1 cellular context compared by ENCODE assay signal in the genomic region with DNA sequence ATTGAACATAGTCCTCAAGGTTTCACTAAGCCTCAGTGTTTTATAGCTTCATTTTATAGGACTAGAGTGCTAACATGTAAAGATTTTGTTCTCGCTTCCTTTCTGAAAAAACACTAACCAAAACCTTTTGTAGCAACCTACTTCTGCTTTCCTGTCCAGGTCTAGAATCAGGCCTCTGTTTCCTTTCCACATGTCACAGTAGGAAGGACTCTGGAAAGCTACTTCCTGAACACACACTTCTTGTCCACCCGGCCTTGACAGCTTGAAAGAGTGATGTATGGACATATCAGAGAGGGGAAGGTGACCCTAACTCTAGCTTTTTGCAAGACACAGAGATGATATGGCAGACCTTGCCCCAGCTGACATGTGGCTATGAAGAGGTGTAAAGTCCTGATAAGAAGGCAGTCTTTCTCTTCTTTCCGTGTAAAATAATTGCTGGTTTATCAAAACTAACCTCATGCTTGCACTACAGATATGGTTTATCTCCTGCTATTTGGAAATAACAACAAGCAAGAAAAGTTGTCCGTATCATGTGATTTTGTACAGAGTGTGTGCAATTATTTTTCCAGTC.
TF ChIP-seq lines count a peak whose summit lies in the region.

No MANE protein-coding gene starts in this region.

TF ChIP-seq in K562, 482 proteins besides CTCF, POLR2A, EP300 and RAD21 (continued from another document and continues in another):
- TF ChIP-seq TCF15 (CRISPR knock-in tag; IDR thresholded peaks at IDR 0.05), result no peak
- TF ChIP-seq, protein P1, sequence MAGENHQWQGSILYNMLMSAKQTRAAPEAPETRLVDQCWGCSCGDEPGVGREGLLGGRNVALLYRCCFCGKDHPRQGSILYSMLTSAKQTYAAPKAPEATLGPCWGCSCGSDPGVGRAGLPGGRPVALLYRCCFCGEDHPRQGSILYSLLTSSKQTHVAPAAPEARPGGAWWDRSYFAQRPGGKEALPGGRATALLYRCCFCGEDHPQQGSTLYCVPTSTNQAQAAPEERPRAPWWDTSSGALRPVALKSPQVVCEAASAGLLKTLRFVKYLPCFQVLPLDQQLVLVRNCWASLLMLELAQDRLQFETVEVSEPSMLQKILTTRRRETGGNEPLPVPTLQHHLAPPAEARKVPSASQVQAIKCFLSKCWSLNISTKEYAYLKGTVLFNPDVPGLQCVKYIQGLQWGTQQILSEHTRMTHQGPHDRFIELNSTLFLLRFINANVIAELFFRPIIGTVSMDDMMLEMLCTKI (IDR thresholded peaks at IDR 0.05; ENCODE audit: partially characterized antibody), result no peak
- no peak for TF ChIP-seq ETS1 (conservative IDR thresholded peaks at IDR 0.05; ENCODE audit: control insufficient read depth, low read depth, low read length)
- TF ChIP-seq EHMT2 (IDR thresholded peaks at IDR 0.05), result no peak
- TF ChIP-seq, protein P2, sequence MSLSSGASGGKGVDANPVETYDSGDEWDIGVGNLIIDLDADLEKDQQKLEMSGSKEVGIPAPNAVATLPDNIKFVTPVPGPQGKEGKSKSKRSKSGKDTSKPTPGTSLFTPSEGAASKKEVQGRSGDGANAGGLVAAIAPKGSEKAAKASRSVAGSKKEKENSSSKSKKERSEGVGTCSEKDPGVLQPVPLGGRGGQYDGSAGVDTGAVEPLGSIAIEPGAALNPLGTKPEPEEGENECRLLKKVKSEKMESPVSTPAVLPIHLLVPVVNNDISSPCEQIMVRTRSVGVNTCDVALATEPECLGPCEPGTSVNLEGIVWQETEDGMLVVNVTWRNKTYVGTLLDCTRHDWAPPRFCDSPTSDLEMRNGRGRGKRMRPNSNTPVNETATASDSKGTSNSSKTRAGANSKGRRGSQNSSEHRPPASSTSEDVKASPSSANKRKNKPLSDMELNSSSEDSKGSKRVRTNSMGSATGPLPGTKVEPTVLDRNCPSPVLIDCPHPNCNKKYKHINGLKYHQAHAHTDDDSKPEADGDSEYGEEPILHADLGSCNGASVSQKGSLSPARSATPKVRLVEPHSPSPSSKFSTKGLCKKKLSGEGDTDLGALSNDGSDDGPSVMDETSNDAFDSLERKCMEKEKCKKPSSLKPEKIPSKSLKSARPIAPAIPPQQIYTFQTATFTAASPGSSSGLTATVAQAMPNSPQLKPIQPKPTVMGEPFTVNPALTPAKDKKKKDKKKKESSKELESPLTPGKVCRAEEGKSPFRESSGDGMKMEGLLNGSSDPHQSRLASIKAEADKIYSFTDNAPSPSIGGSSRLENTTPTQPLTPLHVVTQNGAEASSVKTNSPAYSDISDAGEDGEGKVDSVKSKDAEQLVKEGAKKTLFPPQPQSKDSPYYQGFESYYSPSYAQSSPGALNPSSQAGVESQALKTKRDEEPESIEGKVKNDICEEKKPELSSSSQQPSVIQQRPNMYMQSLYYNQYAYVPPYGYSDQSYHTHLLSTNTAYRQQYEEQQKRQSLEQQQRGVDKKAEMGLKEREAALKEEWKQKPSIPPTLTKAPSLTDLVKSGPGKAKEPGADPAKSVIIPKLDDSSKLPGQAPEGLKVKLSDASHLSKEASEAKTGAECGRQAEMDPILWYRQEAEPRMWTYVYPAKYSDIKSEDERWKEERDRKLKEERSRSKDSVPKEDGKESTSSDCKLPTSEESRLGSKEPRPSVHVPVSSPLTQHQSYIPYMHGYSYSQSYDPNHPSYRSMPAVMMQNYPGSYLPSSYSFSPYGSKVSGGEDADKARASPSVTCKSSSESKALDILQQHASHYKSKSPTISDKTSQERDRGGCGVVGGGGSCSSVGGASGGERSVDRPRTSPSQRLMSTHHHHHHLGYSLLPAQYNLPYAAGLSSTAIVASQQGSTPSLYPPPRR (CRISPR knock-in tag; IDR thresholded peaks at IDR 0.05; ENCODE audit: borderline replicate concordance), result no peak
- TF ChIP-seq POU5F1 (IDR thresholded peaks at IDR 0.05; ENCODE audit: borderline replicate concordance, low read depth, low read length, partially characterized antibody), result no peak
- peak in 1 of 2 experiments; percentile 83; a peak in 1 of 4 replicates for TF ChIP-seq RCOR1 (IDR thresholded peaks at IDR 0.05; ENCODE audit: borderline replicate concordance in 1 of 2, low read depth in 2 of 2, low read length in 2 of 2)
- TF ChIP-seq C11orf30 (IDR thresholded peaks at IDR 0.05; ENCODE audit: low read depth), result no peak
- TF ChIP-seq SFPQ (IDR thresholded peaks at IDR 0.05; ENCODE audit: low read depth, low read length), result no peak
- TF ChIP-seq ZNF407 (IDR thresholded peaks at IDR 0.05; ENCODE audit: low read depth), result no peak
- TF ChIP-seq CHD1 (IDR thresholded peaks at IDR 0.05; ENCODE audit: low read length), result no peak
- TF ChIP-seq FOXK1 (CRISPR knock-in tag; IDR thresholded peaks at IDR 0.05; ENCODE audit: borderline replicate concordance), result no peak
- no peak for TF ChIP-seq HLTF (IDR thresholded peaks at IDR 0.05)
- no peak for TF ChIP-seq ZNF175 (CRISPR knock-in tag; IDR thresholded peaks at IDR 0.05; ENCODE audit: low read depth)
- TF ChIP-seq MXI1 (IDR thresholded peaks at IDR 0.05; ENCODE audit: low read depth, low read length), result no peak
- no peak for TF ChIP-seq HBP1 (CRISPR knock-in tag; IDR thresholded peaks at IDR 0.05)
- no peak for TF ChIP-seq ZBTB33 (CRISPR knock-in tag; IDR thresholded peaks at IDR 0.05)
- no peak for TF ChIP-seq ILK (tag; IDR thresholded peaks at IDR 0.05; ENCODE audit: borderline replicate concordance, low read depth)
- TF ChIP-seq ZNF134 (CRISPR knock-in tag; conservative IDR thresholded peaks at IDR 0.05), result no peak
- TF ChIP-seq MECOM (CRISPR knock-in tag; IDR thresholded peaks at IDR 0.05), result no peak
- TF ChIP-seq E2F3 (CRISPR knock-in tag; IDR thresholded peaks at IDR 0.05), result no peak
- TF ChIP-seq EWSR1 (IDR thresholded peaks at IDR 0.05; ENCODE audit: borderline replicate concordance, low read depth, partially characterized antibody), result no peak
- no peak for TF ChIP-seq ZNF239 (CRISPR knock-in tag; IDR thresholded peaks at IDR 0.05)
- TF ChIP-seq, protein P3, sequence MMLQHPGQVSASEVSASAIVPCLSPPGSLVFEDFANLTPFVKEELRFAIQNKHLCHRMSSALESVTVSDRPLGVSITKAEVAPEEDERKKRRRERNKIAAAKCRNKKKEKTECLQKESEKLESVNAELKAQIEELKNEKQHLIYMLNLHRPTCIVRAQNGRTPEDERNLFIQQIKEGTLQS (IDR thresholded peaks at IDR 0.05), result no peak
- TF ChIP-seq, protein P3 (CRISPR knock-in tag; conservative IDR thresholded peaks at IDR 0.05), result no peak
- TF ChIP-seq ZNF263 (CRISPR knock-in tag; IDR thresholded peaks at IDR 0.05; ENCODE audit: borderline replicate concordance), result no peak
- peak; percentile 91 for TF ChIP-seq TEAD4 (IDR thresholded peaks at IDR 0.05; ENCODE audit: low read length)
- TF ChIP-seq TEAD4 (CRISPR knock-in tag; IDR thresholded peaks at IDR 0.05; ENCODE audit: borderline replicate concordance), result no peak
- TF ChIP-seq SMARCC2 (IDR thresholded peaks at IDR 0.05; ENCODE audit: low read depth), result no peak
- TF ChIP-seq NELFE (IDR thresholded peaks at IDR 0.05; ENCODE audit: insufficient read depth, insufficient read length), result no peak
